ENCODE assay signal across 1 cellular context in genomic region chr3:171824076-171824475, GRCh38.
TF ChIP-seq lines count a peak whose summit lies in the region.

No MANE protein-coding gene starts in this region.

TF ChIP-seq in HepG2, 621 proteins besides CTCF, POLR2A, EP300 and RAD21:
- TF ChIP-seq ZNF337 (CRISPR knock-in tag; IDR thresholded peaks at IDR 0.05; ENCODE audit: borderline replicate concordance, low read depth) = no peak
- no peak for TF ChIP-seq POGK (CRISPR knock-in tag; conservative IDR thresholded peaks at IDR 0.05)
- TF ChIP-seq ZZZ3 (CRISPR knock-in tag; IDR thresholded peaks at IDR 0.05; ENCODE audit: borderline replicate concordance) = no peak
- no peak for TF ChIP-seq KLF9 (CRISPR knock-in tag; IDR thresholded peaks at IDR 0.05; ENCODE audit: low read depth)
- TF ChIP-seq, protein P1, sequence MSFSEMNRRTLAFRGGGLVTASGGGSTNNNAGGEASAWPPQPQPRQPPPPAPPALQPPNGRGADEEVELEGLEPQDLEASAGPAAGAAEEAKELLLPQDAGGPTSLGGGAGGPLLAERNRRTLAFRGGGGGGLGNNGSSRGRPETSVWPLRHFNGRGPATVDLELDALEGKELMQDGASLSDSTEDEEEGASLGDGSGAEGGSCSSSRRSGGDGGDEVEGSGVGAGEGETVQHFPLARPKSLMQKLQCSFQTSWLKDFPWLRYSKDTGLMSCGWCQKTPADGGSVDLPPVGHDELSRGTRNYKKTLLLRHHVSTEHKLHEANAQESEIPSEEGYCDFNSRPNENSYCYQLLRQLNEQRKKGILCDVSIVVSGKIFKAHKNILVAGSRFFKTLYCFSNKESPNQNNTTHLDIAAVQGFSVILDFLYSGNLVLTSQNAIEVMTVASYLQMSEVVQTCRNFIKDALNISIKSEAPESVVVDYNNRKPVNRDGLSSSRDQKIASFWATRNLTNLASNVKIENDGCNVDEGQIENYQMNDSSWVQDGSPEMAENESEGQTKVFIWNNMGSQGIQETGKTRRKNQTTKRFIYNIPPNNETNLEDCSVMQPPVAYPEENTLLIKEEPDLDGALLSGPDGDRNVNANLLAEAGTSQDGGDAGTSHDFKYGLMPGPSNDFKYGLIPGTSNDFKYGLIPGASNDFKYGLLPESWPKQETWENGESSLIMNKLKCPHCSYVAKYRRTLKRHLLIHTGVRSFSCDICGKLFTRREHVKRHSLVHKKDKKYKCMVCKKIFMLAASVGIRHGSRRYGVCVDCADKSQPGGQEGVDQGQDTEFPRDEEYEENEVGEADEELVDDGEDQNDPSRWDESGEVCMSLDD (CRISPR knock-in tag; IDR thresholded peaks at IDR 0.05; ENCODE audit: borderline replicate concordance) = no peak
- TF ChIP-seq SUZ12 (IDR thresholded peaks at IDR 0.05; ENCODE audit: low read depth, low read length) = no peak
- no peak for TF ChIP-seq CENPT (CRISPR knock-in tag; IDR thresholded peaks at IDR 0.05; ENCODE audit: low read depth)
- TF ChIP-seq KDM6A (CRISPR knock-in tag; IDR thresholded peaks at IDR 0.05; ENCODE audit: low read depth) = no peak
- no peak for TF ChIP-seq RERE (CRISPR knock-in tag; IDR thresholded peaks at IDR 0.05; ENCODE audit: low read depth)
- no peak for TF ChIP-seq ZNF550 (CRISPR knock-in tag; IDR thresholded peaks at IDR 0.05; ENCODE audit: borderline replicate concordance)
- no peak for TF ChIP-seq ZNF333 (CRISPR knock-in tag; IDR thresholded peaks at IDR 0.05; ENCODE audit: borderline replicate concordance)
- TF ChIP-seq ZFP36L2 (CRISPR knock-in tag; IDR thresholded peaks at IDR 0.05) = no peak
- TF ChIP-seq, protein P2, sequence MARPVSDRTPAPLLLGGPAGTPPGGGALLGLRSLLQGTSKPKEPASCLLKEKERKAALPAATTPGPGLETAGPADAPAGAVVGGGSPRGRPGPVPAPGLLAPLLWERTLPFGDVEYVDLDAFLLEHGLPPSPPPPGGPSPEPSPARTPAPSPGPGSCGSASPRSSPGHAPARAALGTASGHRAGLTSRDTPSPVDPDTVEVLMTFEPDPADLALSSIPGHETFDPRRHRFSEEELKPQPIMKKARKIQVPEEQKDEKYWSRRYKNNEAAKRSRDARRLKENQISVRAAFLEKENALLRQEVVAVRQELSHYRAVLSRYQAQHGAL (CRISPR knock-in tag; IDR thresholded peaks at IDR 0.05; ENCODE audit: not compliant biosample characterization) = no peak
- no peak for TF ChIP-seq PITX1 (CRISPR knock-in tag; IDR thresholded peaks at IDR 0.05)
- TF ChIP-seq PAXIP1 (CRISPR knock-in tag; conservative IDR thresholded peaks at IDR 0.05) = no peak
- TF ChIP-seq, protein P3, sequence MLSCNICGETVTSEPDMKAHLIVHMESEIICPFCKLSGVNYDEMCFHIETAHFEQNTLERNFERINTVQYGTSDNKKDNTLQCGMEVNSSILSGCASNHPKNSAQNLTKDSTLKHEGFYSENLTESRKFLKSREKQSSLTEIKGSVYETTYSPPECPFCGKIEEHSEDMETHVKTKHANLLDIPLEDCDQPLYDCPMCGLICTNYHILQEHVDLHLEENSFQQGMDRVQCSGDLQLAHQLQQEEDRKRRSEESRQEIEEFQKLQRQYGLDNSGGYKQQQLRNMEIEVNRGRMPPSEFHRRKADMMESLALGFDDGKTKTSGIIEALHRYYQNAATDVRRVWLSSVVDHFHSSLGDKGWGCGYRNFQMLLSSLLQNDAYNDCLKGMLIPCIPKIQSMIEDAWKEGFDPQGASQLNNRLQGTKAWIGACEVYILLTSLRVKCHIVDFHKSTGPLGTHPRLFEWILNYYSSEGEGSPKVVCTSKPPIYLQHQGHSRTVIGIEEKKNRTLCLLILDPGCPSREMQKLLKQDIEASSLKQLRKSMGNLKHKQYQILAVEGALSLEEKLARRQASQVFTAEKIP (CRISPR knock-in tag; IDR thresholded peaks at IDR 0.05; ENCODE audit: borderline replicate concordance) = no peak
- TF ChIP-seq RNF2 (conservative IDR thresholded peaks at IDR 0.05; ENCODE audit: low read depth) = no peak
- no peak for TF ChIP-seq REST (IDR thresholded peaks at IDR 0.05; ENCODE audit: borderline replicate concordance in 1 of 2, low read depth in 1 of 2, low read length in 2 of 2)
- no peak for TF ChIP-seq KMT2A (CRISPR knock-in tag; IDR thresholded peaks at IDR 0.05)
- no peak for TF ChIP-seq ZNF143 (CRISPR knock-in tag; IDR thresholded peaks at IDR 0.05)
